Comparison of ENCODE assay signal across 16 cellular contexts in the genomic region with DNA sequence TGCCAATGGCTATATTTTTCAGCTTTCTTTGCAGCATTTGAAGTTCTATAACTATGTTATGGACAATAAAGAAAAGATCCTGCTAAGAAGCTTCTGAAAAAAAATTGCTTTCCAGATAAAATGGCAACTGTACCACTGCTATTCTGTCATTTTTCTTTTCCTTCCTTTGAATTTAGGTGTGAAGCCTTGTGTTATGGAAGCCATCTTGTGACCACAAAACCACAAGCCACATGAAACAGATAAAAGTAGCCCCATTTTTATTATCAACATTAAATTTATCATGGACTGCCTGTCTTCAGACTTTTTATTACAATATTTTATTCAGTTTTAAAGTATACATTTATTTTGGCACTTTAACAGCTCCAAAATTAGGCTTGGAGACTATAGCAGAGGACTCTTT.
"Had no signal": no experiment of that assay in that cellular context is flagged by ENCODE, and none has a peak within 500 bp of the region (broad histone marks: within the 10 kb centered on the region; RNA-seq: fewer than 3 reads in every experiment).

No MANE protein-coding gene starts in this region.

- H3K9me3 Mint-ChIP-seq: endodermal cell; naive thymus-derived CD8-positive, alpha-beta T cell; neural crest cell had no signal

- DNase-seq: effector CD4-positive, alpha-beta T cell; endodermal cell; erythroblast; foreskin keratinocyte; head of caudate nucleus; hippocampal formation; kidney glomerular epithelial cell; mammary epithelial cell; naive thymus-derived CD8-positive, alpha-beta T cell; posterior cingulate gyrus; small intestine; stimulated activated CD4-positive, alpha-beta T cell treated with anti-CD3 and anti-CD28 coated beads, Interleukin-2, amount 100 ng/mL, for 48 hours; stimulated activated naive CD4-positive, alpha-beta T cell treated with Interleukin-2 at 50 U/mL for 16 hours; trophoblast cell had no signal

- H3K4me3 ChIP-seq: coronary artery had no signal

- H3K27me3 ChIP-seq: foreskin keratinocyte had no signal

- H3K4me1 ChIP-seq: foreskin keratinocyte had no signal

- H3K4me3 Mint-ChIP-seq: endodermal cell; naive thymus-derived CD8-positive, alpha-beta T cell; neural crest cell had no signal

- H3K27ac ChIP-seq: coronary artery, foreskin keratinocyte had no signal

- H3K4me1 Mint-ChIP-seq: naive thymus-derived CD8-positive, alpha-beta T cell had no signal

- H3K27ac Mint-ChIP-seq: endodermal cell; naive thymus-derived CD8-positive, alpha-beta T cell had no signal

- H3K36me3 Mint-ChIP-seq: naive thymus-derived CD8-positive, alpha-beta T cell had no signal
